Comparison of ENCODE assay signal across 8 cellular contexts in the genomic region with DNA sequence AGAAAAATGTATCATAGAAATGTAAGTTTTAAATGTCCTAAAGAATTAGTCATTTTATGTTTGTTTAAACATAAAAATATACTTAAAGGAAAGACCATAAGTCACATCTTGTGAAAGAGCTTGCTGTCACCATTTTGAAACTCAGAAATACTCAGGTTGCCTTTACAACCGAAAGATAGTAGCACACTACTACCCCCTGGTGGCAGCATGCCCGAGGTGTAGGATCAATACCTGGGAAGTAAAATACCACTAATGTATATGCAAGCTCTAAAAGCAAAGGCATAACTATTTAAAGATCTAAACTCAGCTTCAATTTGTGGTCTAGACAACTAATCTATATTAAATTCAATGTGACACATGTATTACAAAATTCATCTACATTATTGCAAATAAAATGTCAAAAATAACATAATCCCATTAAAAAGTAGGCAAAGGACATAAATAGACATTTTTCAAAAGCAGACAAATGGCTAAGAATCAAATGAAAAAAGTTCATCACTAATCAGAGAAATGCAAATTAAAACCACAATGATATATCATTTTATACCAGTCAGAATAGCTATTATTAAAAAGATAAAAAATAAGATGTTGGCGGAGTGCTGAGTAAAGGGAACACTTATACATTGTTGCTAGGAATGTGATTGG. TPM values are rescaled to one million over a fixed set of nuclear protein-coding genes. Genes with fewer than 3 reads are reported as not detected.
A peak's percentile ranks its signal among the peaks of the same experiment; 100 is the strongest.
DNase-seq lines count a peak whose midpoint lies in the region; ATAC-seq and TF ChIP-seq lines count a peak whose summit lies in the region.

No MANE protein-coding gene starts in this region.

- no peak overlapping the region for H3K4me3 ChIP-seq in cardiac fibroblast (replicated peaks in 1 of 2; ENCODE audit: low read depth in 2 of 2, low read length in 2 of 2)
- H3K4me3 ChIP-seq in left lung = no peak overlapping the region

- no peaks in the 10 kb centered on the region for H3K27me3 ChIP-seq in left lung

- H3K36me3 Mint-ChIP-seq in WTC11 = no peaks in the 10 kb centered on the region

- no peak overlapping the region for H3K4me3 Mint-ChIP-seq in WTC11

- ATAC-seq in GM18511 (IDR thresholded peaks at IDR 0.05; ENCODE audit: unreplicated experiment) (peak; percentile 82), HG03135 (IDR thresholded peaks at IDR 0.05; ENCODE audit: unreplicated experiment) (peak; percentile 80), WTC11 (peak; percentile 87), left lung (peak; percentile 77)

- CTCF ChIA-PET in WTC11 (lab: Charles Lee) = interaction anchor here (0.6 to 3.0 kb wide), 30 partner anchors 8 to 610 kb away, joined by 3 to 42 read pairs (median 4); a partner anchor contains a TSS

- H3K27ac Mint-ChIP-seq in WTC11 = no peak overlapping the region

- no peaks in the 10 kb centered on the region for H3K27me3 Mint-ChIP-seq in WTC11 (ENCODE audit: low read depth)

- H3K9me3 Mint-ChIP-seq in WTC11 = no peaks in the 10 kb centered on the region

- peaks cover 0 to 14% of the 10 kb centered on the region in 2 donors for H3K4me1 ChIP-seq in left lung

- no peak overlapping the region for H3K27ac ChIP-seq in left lung

- H3K4me1 Mint-ChIP-seq in WTC11 = peaks cover 16% of the 10 kb centered on the region

- POLR2A ChIA-PET in WTC11 (lab: Charles Lee) = interaction anchor here (0.6 kb wide), 1 partner anchor 105 kb away, joined by 3 read pairs; no protein-coding TSS in a partner anchor

- TF ChIP-seq CTCF in WTC11 (IDR thresholded peaks at IDR 0.05) (peak; percentile 72), cardiac fibroblast (IDR thresholded peaks at IDR 0.05; ENCODE audit: low read depth, low read length) (peak; percentile 75), left lung (IDR thresholded peaks at IDR 0.05) (peak; percentile 62 to 87)

- intact Hi-C loops in left lung (cut with DNase I) = no loop called here

- no peaks in the 10 kb centered on the region for H3K36me3 ChIP-seq in left lung

- peak; percentile 73 for DNase-seq in A172 (ENCODE audit: low spot score)
- peak; percentile 58 for DNase-seq in NCI-H345 treated with DMSO at 0.1 percent for 48 hours (lab: John Stamatoyannopoulos, UW; ENCODE audit: unreplicated experiment)
- DNase-seq in WTC11 (ENCODE audit: low spot score) = peak; percentile 93
- peak; percentile 83 to 88 for DNase-seq in cardiac fibroblast (ENCODE audit: low read depth in 2 of 2)
- DNase-seq in left lung = peak in 1 of 2 donors; percentile 67
- peak; percentile 72 to 79 (median 78) for DNase-seq in stimulated activated CD4-positive, alpha-beta T cell treated with anti-CD3 and anti-CD28 coated beads, TNF-alpha, amount 100 ng/mL, for 4 hours (ENCODE audit: low read depth in 3 of 3)

- H3K9me3 ChIP-seq in left lung = no peaks in the 10 kb centered on the region

TF ChIP-seq in WTC11, 78 proteins besides CTCF, POLR2A, EP300 and RAD21:
- TF ChIP-seq ZNF263 (CRISPR knock-in tag; IDR thresholded peaks at IDR 0.05; ENCODE audit: low read depth) = no peak
- TF ChIP-seq, protein P1, sequence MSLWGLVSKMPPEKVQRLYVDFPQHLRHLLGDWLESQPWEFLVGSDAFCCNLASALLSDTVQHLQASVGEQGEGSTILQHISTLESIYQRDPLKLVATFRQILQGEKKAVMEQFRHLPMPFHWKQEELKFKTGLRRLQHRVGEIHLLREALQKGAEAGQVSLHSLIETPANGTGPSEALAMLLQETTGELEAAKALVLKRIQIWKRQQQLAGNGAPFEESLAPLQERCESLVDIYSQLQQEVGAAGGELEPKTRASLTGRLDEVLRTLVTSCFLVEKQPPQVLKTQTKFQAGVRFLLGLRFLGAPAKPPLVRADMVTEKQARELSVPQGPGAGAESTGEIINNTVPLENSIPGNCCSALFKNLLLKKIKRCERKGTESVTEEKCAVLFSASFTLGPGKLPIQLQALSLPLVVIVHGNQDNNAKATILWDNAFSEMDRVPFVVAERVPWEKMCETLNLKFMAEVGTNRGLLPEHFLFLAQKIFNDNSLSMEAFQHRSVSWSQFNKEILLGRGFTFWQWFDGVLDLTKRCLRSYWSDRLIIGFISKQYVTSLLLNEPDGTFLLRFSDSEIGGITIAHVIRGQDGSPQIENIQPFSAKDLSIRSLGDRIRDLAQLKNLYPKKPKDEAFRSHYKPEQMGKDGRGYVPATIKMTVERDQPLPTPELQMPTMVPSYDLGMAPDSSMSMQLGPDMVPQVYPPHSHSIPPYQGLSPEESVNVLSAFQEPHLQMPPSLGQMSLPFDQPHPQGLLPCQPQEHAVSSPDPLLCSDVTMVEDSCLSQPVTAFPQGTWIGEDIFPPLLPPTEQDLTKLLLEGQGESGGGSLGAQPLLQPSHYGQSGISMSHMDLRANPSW (CRISPR knock-in tag; conservative IDR thresholded peaks at IDR 0.05; ENCODE audit: low read depth) = no peak
- TF ChIP-seq, protein P2, sequence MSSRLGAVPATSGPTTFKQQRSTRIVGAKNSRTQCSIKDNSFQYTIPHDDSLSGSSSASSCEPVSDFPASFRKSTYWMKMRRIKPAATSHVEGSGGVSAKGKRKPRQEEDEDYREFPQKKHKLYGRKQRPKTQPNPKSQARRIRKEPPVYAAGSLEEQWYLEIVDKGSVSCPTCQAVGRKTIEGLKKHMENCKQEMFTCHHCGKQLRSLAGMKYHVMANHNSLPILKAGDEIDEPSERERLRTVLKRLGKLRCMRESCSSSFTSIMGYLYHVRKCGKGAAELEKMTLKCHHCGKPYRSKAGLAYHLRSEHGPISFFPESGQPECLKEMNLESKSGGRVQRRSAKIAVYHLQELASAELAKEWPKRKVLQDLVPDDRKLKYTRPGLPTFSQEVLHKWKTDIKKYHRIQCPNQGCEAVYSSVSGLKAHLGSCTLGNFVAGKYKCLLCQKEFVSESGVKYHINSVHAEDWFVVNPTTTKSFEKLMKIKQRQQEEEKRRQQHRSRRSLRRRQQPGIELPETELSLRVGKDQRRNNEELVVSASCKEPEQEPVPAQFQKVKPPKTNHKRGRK (CRISPR knock-in tag; IDR thresholded peaks at IDR 0.05; ENCODE audit: borderline replicate concordance) = no peak
- TF ChIP-seq PRRX2 (CRISPR knock-in tag; IDR thresholded peaks at IDR 0.05) = no peak
- TF ChIP-seq, protein P3, sequence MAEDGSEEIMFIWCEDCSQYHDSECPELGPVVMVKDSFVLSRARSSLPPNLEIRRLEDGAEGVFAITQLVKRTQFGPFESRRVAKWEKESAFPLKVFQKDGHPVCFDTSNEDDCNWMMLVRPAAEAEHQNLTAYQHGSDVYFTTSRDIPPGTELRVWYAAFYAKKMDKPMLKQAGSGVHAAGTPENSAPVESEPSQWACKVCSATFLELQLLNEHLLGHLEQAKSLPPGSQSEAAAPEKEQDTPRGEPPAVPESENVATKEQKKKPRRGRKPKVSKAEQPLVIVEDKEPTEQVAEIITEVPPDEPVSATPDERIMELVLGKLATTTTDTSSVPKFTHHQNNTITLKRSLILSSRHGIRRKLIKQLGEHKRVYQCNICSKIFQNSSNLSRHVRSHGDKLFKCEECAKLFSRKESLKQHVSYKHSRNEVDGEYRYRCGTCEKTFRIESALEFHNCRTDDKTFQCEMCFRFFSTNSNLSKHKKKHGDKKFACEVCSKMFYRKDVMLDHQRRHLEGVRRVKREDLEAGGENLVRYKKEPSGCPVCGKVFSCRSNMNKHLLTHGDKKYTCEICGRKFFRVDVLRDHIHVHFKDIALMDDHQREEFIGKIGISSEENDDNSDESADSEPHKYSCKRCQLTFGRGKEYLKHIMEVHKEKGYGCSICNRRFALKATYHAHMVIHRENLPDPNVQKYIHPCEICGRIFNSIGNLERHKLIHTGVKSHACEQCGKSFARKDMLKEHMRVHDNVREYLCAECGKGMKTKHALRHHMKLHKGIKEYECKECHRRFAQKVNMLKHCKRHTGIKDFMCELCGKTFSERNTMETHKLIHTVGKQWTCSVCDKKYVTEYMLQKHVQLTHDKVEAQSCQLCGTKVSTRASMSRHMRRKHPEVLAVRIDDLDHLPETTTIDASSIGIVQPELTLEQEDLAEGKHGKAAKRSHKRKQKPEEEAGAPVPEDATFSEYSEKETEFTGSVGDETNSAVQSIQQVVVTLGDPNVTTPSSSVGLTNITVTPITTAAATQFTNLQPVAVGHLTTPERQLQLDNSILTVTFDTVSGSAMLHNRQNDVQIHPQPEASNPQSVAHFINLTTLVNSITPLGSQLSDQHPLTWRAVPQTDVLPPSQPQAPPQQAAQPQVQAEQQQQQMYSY (CRISPR knock-in tag; IDR thresholded peaks at IDR 0.05) = no peak
- no peak for TF ChIP-seq CREM (CRISPR knock-in tag; IDR thresholded peaks at IDR 0.05)
- TF ChIP-seq, protein P4, sequence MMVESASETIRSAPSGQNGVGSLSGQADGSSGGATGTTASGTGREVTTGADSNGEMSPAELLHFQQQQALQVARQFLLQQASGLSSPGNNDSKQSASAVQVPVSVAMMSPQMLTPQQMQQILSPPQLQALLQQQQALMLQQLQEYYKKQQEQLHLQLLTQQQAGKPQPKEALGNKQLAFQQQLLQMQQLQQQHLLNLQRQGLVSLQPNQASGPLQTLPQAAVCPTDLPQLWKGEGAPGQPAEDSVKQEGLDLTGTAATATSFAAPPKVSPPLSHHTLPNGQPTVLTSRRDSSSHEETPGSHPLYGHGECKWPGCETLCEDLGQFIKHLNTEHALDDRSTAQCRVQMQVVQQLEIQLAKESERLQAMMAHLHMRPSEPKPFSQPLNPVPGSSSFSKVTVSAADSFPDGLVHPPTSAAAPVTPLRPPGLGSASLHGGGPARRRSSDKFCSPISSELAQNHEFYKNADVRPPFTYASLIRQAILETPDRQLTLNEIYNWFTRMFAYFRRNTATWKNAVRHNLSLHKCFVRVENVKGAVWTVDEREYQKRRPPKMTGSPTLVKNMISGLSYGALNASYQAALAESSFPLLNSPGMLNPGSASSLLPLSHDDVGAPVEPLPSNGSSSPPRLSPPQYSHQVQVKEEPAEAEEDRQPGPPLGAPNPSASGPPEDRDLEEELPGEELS (CRISPR knock-in tag; IDR thresholded peaks at IDR 0.05) = no peak
- TF ChIP-seq, protein P5, sequence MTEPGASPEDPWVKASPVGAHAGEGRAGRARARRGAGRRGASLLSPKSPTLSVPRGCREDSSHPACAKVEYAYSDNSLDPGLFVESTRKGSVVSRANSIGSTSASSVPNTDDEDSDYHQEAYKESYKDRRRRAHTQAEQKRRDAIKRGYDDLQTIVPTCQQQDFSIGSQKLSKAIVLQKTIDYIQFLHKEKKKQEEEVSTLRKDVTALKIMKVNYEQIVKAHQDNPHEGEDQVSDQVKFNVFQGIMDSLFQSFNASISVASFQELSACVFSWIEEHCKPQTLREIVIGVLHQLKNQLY (CRISPR knock-in tag; IDR thresholded peaks at IDR 0.05) = no peak

RNA-seq across cellular contexts. Expression of a gene that starts 47.7 kb away (rescaled TPM):
- 0.09 TPM in 1 of 2 replicates, not detected in the other for total RNA-seq in A172 (2014; rRNA removed; shearing (Covaris generic))
- total RNA-seq in WTC11 (2021) (0.05 TPM in 1 of 3 replicates, not detected in the others), left lung (10 to 100 TPM; 21.0 to 29.1 TPM)

Comparison
In these comparisons a context has a peak if more than half of its experiments do, and no peak if none do; other contexts are left out.
1. RNA of a gene that starts 47.7 kb away (total RNA-seq): 21.0 to 29.1 TPM in left lung; 0.09 TPM in A172 and 0.05 TPM in WTC11; every median in the first group is over 10 times any median in the second.
2. Peak in every context shown above with its lines, with median percentiles within 50 percentile points of each other: ATAC-seq and CTCF ChIP-seq.